8 cellular contexts compared by ENCODE assay signal in the genomic region with DNA sequence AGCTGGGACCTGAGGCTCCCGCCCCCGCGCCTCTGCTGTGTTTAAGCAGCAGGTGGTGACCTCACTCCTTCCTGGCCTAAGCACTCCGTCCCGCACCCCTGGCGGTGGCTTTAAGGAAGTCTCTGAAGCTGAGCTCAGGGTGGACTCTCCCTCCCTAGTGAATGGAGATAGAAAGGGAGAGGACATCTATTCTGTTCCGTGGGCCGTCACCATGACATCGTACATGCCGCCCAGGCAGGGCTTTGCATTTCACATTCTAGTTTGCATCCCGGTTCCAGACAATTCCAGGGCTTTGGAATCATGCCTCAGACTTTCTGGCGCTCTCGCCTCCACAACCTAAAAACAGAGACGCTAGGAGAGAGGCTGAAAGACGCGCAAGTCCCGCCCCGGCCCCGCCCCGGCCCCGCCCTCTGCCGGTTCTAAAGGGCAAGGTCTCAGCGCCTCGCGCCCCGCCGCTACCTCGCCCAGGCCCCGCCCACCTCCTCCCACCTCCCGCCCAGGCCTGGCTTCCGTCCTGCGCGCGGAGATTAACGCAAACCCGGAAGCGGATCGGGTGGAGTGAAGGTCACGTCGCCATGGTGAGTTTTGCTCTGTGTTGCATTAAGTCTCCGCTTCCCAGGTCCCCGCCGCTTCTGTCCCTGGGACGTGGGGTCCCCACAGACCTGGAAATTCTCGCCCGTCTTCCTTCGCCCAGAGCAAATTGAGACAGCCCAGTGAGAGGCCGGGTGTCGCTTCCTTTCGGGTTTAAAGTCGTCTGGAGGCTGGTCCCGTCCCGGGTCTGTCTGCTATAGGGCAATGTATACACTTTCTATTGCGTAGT. TPM values are rescaled to one million over a fixed set of nuclear protein-coding genes. Genes with fewer than 3 reads are reported as not detected.
DNase-seq lines count a peak whose midpoint lies in the region; TF ChIP-seq lines count a peak whose summit lies in the region.

A gene (plus strand): TSS at position 535 of the 820 bp plus-strand sequence. CDS start 15,617 bp downstream, outside the sequence.

- no peaks in the 10 kb centered on the region for H3K27me3 ChIP-seq in NT2/D1 (ENCODE audit: insufficient read depth, insufficient read length)

- H3K9ac ChIP-seq in NT2/D1 (ENCODE audit: insufficient read length, low read depth): peak within 1 kb of the TSS; percentile 88

- peak; percentile 85 for DNase-seq in COR-L47 (lab: John Stamatoyannopoulos, UW)
- peak; percentile 89 for DNase-seq in GM20000 (ENCODE audit: low spot score)
- DNase-seq in HT1080 (ENCODE audit: low read depth): peak; percentile 2
- DNase-seq in NT2/D1 (ENCODE audit: low read depth, low spot score): peak; percentile 87
- DNase-seq in activated CD8-positive, alpha-beta memory T cell treated with anti-CD3 and anti-CD28 coated beads, Interleukin-2, amount 50 U/mL, for 4 hours: peak; percentile 97
- DNase-seq in endothelial cell (ENCODE audit: low spot score): peak; percentile 93
- DNase-seq in midbrain (lab: John Stamatoyannopoulos, UW): peak; percentile 87
- DNase-seq in stimulated activated CD8-positive, alpha-beta memory T cell treated with anti-CD3 and anti-CD28 coated beads, Interleukin-15, amount 100 ng/mL, for 48 hours (ENCODE audit: low read depth in 2 of 2): peak; percentile 93 to 94

- H3K36me3 ChIP-seq in NT2/D1 (ENCODE audit: insufficient read depth, insufficient read length, low read length): peaks cover 3% of the 10 kb centered on the region

- H3K27ac Mint-ChIP-seq in endothelial cell (ENCODE audit: unreplicated experiment): peak within 1 kb of the TSS; percentile 97

- TF ChIP-seq CTCF in GM20000 (IDR thresholded peaks at IDR 0.05; ENCODE audit: extremely low read depth, missing control alignments) (peak; percentile 18), endothelial cell (IDR thresholded peaks at IDR 0.05; ENCODE audit: unreplicated experiment) (peak; percentile 69)

- peaks cover 4% of the 10 kb centered on the region for H3K36me3 Mint-ChIP-seq in endothelial cell (ENCODE audit: low read depth, unreplicated experiment)

- H3K9me3 ChIP-seq in NT2/D1 (ENCODE audit: insufficient read depth, low read length): no peaks in the 10 kb centered on the region

- H3K27me3 Mint-ChIP-seq in endothelial cell (ENCODE audit: unreplicated experiment): peaks cover 9% of the 10 kb centered on the region

- H3K4me1 Mint-ChIP-seq in endothelial cell (ENCODE audit: unreplicated experiment): peaks cover 10% of the 10 kb centered on the region

- peak within 1 kb of the TSS; percentile 84 for H3K4me3 ChIP-seq in NT2/D1 (ENCODE audit: insufficient read length, low read depth)

- no peaks in the 10 kb centered on the region for H3K9me3 Mint-ChIP-seq in endothelial cell (ENCODE audit: unreplicated experiment)

- H3K4me3 Mint-ChIP-seq in endothelial cell (ENCODE audit: unreplicated experiment): peak within 1 kb of the TSS; percentile 96

- H3K4me1 ChIP-seq in NT2/D1 (ENCODE audit: insufficient read depth, insufficient read length): peaks cover 2% of the 10 kb centered on the region

RNA-seq across cellular contexts. Expression of the gene that starts here (rescaled TPM):
- 0.16 TPM in 1 of 2 replicates, not detected in the other for total RNA-seq in HT1080 (2014; rRNA removed; shearing (Covaris generic))
- not detected in 2 replicates for polyA plus RNA-seq in HT1080 (2015; cell fraction: cytosol; rRNA removed)
- not detected in 2 replicates for polyA plus RNA-seq in HT1080 (2015; cell fraction: nucleus; rRNA removed)
- total RNA-seq in endothelial cell (ENCODE audit: unreplicated experiment): 22.6 TPM

Comparison
In these comparisons a context has a peak if more than half of its experiments do, and no peak if none do; other contexts are left out.
1. Peak in every context shown above with its lines: DNase-seq and H3K4me3 ChIP-seq.
2. RNA of the gene that starts here (total RNA-seq): 22.6 TPM in endothelial cell (single experiment); 0.16 TPM in HT1080; every median in the first group is over 10 times any median in the second.
3. Peak in DNase-seq in HT1080; RNA of the gene not detected or under 1 TPM.
4. DNase-seq: peak in every context shown above with its lines; median percentile 97 in activated CD8-positive, alpha-beta memory T cell treated with anti-CD3 and anti-CD28 coated beads, Interleukin-2, amount 50 U/mL, for 4 hours; 94 in stimulated activated CD8-positive, alpha-beta memory T cell treated with anti-CD3 and anti-CD28 coated beads, Interleukin-15, amount 100 ng/mL, for 48 hours; 93 in endothelial cell; 89 in GM20000; 87 in NT2/D1; 87 in midbrain; 85 in COR-L47; 2 in HT1080.